ENCODE assay signal across 25 cellular contexts in genomic region chr9:15189491-15189890, GRCh38.
"Had no signal": no experiment of that assay in that cellular context is flagged by ENCODE, and none has a peak within 500 bp of the region (broad histone marks: within the 10 kb centered on the region; RNA-seq: fewer than 3 reads in every experiment).

No MANE protein-coding gene starts in this region.

- H3K4me1 ChIP-seq: pancreas, right lobe of liver, suprapubic skin, transverse colon, upper lobe of right lung, uterus had no signal

- H3K27me3 Mint-ChIP-seq: memory B cell; naive B cell; stimulated activated naive CD8-positive, alpha-beta T cell treated with anti-CD3 and anti-CD28 coated beads, Interleukin-15, amount 100 ng/mL, for 72 hours had no signal

- H3K9me3 Mint-ChIP-seq: immature natural killer cell; memory B cell; naive B cell; stimulated activated naive CD8-positive, alpha-beta T cell treated with anti-CD3 and anti-CD28 coated beads, Interleukin-15, amount 100 ng/mL, for 72 hours had no signal

- H3K36me3 ChIP-seq: uterus had no signal

- H3K27ac ChIP-seq: dorsolateral prefrontal cortex, pancreas, right lobe of liver, suprapubic skin, transverse colon, upper lobe of right lung, uterus had no signal

- H3K27ac Mint-ChIP-seq: immature natural killer cell; memory B cell; stimulated activated naive CD8-positive, alpha-beta T cell treated with anti-CD3 and anti-CD28 coated beads, Interleukin-15, amount 100 ng/mL, for 72 hours had no signal

- H3K4me3 ChIP-seq: dorsolateral prefrontal cortex, lung, mucosa of descending colon, pancreas, right lobe of liver, suprapubic skin, transverse colon, upper lobe of right lung, uterus had no signal

- DNase-seq: dorsolateral prefrontal cortex; effector CD4-positive, alpha-beta T cell; hypothalamus; immature natural killer cell; islet precursor cell; kidney glomerular epithelial cell; left colon; mucosa of descending colon; naive B cell; occipital lobe; pancreas; right lobe of liver; small intestine; stimulated activated CD4-positive, alpha-beta T cell treated with anti-CD3 and anti-CD28 coated beads, Interleukin-12 subunit alpha, Interleukin-12 subunit beta, amount 100 ng/mL, for 4 hours; stimulated activated CD4-positive, alpha-beta T cell treated with anti-CD3 and anti-CD28 coated beads, Interleukin-1b, Interleukin-23, amount 100 ng/mL, for 48 hours; stimulated activated CD4-positive, alpha-beta T cell treated with anti-CD3 and anti-CD28 coated beads, Interleukin-4, amount 100 ng/mL, for 1 hour; stimulated activated CD8-positive, alpha-beta memory T cell treated with anti-CD3 and anti-CD28 coated beads, Interleukin-4, amount 100 ng/mL, for 48 hours; stimulated activated naive CD4-positive, alpha-beta T cell; stimulated activated naive CD8-positive, alpha-beta T cell treated with anti-CD3 and anti-CD28 coated beads, Interleukin-15, amount 100 ng/mL, for 72 hours; transverse colon; upper lobe of right lung; uterus had no signal

- H3K4me3 Mint-ChIP-seq: immature natural killer cell; memory B cell; naive B cell; stimulated activated naive CD8-positive, alpha-beta T cell treated with anti-CD3 and anti-CD28 coated beads, Interleukin-15, amount 100 ng/mL, for 72 hours had no signal

- H3K4me1 Mint-ChIP-seq: memory B cell, naive B cell had no signal

- H3K9me3 ChIP-seq: mucosa of descending colon, pancreas, right lobe of liver, suprapubic skin, transverse colon, upper lobe of right lung, uterus had no signal

- H3K27me3 ChIP-seq: dorsolateral prefrontal cortex, pancreas, right lobe of liver, suprapubic skin, transverse colon, upper lobe of right lung, uterus had no signal
